1 cellular context compared by ENCODE assay signal in the genomic region with DNA sequence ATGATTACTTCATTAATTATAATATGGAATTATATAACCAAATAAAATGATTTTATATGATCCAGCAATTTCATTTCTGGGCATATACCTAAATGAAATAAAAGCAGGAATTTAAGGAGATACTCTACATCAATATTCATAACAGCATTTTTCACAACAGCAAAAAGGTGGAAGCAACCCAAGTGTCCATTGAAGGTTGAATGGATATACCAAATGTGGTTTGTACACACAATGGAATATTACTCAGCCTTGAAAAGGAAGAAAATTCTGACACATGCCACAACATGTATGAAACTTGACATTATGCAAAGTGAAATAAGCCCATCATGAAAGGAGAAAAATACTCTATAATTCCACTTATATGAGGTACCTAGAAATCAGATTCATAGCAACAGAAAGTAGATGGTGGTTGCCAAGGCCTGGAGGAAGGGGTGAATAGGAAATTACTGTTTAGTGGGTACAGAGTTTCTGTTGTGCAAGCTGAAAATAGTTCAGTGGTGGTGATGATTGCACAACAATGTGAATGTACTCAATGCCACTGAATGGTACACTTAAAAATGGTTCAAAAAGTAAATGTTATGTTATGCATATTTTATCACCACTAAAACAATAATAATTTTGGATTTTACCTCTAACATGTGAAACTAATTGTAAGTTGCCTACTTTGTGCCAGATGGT.
TF ChIP-seq lines count a peak whose summit lies in the region.

No MANE protein-coding gene starts in this region.

TF ChIP-seq in HepG2, 621 proteins besides CTCF, POLR2A, EP300 and RAD21 (continued from another document):
- TF ChIP-seq CEBPB (IDR thresholded peaks at IDR 0.05; ENCODE audit: borderline replicate concordance, low read depth, low read length) (peak; percentile 88), ZNF616 (CRISPR knock-in tag; IDR thresholded peaks at IDR 0.05; ENCODE audit: low read depth) (no peak), NFE2L2 (IDR thresholded peaks at IDR 0.05; ENCODE audit: low read length) (no peak), JUN (CRISPR knock-in tag; IDR thresholded peaks at IDR 0.05) (no peak), ADNP (CRISPR knock-in tag; IDR thresholded peaks at IDR 0.05) (peak; percentile 34; the same call in 1 of the 2 replicates), MIER2 (CRISPR knock-in tag; IDR thresholded peaks at IDR 0.05) (no peak), DNMT1 (CRISPR knock-in tag; IDR thresholded peaks at IDR 0.05) (no peak), NPAS2 (CRISPR knock-in tag; IDR thresholded peaks at IDR 0.05; ENCODE audit: borderline replicate concordance) (no peak), CBX2 (IDR thresholded peaks at IDR 0.05; ENCODE audit: low read depth, low read length) (no peak), CBX2 (CRISPR knock-in tag; IDR thresholded peaks at IDR 0.05; ENCODE audit: low read depth) (no peak), ZNF557 (CRISPR knock-in tag; IDR thresholded peaks at IDR 0.05) (0 out of 2 replicates have a peak, but pooled peaks have one; percentile 30), ZNF292 (CRISPR knock-in tag; IDR thresholded peaks at IDR 0.05; ENCODE audit: borderline replicate concordance, low read depth) (no peak), XRCC5 (optimal IDR thresholded peaks at IDR 0.05; ENCODE audit: low read length) (no peak)
- TF ChIP-seq, protein P1, sequence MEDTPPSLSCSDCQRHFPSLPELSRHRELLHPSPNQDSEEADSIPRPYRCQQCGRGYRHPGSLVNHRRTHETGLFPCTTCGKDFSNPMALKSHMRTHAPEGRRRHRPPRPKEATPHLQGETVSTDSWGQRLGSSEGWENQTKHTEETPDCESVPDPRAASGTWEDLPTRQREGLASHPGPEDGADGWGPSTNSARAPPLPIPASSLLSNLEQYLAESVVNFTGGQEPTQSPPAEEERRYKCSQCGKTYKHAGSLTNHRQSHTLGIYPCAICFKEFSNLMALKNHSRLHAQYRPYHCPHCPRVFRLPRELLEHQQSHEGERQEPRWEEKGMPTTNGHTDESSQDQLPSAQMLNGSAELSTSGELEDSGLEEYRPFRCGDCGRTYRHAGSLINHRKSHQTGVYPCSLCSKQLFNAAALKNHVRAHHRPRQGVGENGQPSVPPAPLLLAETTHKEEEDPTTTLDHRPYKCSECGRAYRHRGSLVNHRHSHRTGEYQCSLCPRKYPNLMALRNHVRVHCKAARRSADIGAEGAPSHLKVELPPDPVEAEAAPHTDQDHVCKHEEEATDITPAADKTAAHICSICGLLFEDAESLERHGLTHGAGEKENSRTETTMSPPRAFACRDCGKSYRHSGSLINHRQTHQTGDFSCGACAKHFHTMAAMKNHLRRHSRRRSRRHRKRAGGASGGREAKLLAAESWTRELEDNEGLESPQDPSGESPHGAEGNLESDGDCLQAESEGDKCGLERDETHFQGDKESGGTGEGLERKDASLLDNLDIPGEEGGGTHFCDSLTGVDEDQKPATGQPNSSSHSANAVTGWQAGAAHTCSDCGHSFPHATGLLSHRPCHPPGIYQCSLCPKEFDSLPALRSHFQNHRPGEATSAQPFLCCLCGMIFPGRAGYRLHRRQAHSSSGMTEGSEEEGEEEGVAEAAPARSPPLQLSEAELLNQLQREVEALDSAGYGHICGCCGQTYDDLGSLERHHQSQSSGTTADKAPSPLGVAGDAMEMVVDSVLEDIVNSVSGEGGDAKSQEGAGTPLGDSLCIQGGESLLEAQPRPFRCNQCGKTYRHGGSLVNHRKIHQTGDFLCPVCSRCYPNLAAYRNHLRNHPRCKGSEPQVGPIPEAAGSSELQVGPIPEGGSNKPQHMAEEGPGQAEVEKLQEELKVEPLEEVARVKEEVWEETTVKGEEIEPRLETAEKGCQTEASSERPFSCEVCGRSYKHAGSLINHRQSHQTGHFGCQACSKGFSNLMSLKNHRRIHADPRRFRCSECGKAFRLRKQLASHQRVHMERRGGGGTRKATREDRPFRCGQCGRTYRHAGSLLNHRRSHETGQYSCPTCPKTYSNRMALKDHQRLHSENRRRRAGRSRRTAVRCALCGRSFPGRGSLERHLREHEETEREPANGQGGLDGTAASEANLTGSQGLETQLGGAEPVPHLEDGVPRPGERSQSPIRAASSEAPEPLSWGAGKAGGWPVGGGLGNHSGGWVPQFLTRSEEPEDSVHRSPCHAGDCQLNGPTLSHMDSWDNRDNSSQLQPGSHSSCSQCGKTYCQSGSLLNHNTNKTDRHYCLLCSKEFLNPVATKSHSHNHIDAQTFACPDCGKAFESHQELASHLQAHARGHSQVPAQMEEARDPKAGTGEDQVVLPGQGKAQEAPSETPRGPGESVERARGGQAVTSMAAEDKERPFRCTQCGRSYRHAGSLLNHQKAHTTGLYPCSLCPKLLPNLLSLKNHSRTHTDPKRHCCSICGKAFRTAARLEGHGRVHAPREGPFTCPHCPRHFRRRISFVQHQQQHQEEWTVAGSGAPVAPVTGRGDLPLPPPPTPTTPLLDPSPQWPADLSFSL (CRISPR knock-in tag; IDR thresholded peaks at IDR 0.05), result 0 out of 2 replicates have a peak, but pooled peaks have one; percentile 23
- TF ChIP-seq, protein P2, sequence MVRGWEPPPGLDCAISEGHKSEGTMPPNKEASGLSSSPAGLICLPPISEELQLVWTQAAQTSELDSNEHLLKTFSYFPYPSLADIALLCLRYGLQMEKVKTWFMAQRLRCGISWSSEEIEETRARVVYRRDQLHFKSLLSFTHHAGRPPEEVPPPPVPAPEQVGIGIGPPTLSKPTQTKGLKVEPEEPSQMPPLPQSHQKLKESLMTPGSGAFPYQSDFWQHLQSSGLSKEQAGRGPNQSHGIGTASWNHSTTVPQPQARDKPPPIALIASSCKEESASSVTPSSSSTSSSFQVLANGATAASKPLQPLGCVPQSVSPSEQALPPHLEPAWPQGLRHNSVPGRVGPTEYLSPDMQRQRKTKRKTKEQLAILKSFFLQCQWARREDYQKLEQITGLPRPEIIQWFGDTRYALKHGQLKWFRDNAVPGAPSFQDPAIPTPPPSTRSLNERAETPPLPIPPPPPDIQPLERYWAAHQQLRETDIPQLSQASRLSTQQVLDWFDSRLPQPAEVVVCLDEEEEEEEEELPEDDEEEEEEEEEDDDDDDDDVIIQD (CRISPR knock-in tag; IDR thresholded peaks at IDR 0.05; ENCODE audit: low read depth), result peak; percentile 27; the same call in 1 of the 2 replicates
